In genomic region chr5:55485073-55485472, GRCh38 we compare ENCODE assay signal across 1 cellular context.
A peak's percentile ranks its signal among the peaks of the same experiment; 100 is the strongest.
TF ChIP-seq lines count a peak whose summit lies in the region.

No MANE protein-coding gene starts in this region.

TF ChIP-seq in WTC11, 78 proteins besides CTCF, POLR2A, EP300 and RAD21 (continued from another document):
- TF ChIP-seq E2F4 (CRISPR knock-in tag; IDR thresholded peaks at IDR 0.05; ENCODE audit: borderline replicate concordance, low read depth): no peak
- TF ChIP-seq, protein P1, sequence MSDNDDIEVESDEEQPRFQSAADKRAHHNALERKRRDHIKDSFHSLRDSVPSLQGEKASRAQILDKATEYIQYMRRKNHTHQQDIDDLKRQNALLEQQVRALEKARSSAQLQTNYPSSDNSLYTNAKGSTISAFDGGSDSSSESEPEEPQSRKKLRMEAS (CRISPR knock-in tag; IDR thresholded peaks at IDR 0.05): no peak
- no peak for TF ChIP-seq OVOL2 (CRISPR knock-in tag; IDR thresholded peaks at IDR 0.05; ENCODE audit: borderline replicate concordance)
- TF ChIP-seq NFE2L1 (CRISPR knock-in tag; IDR thresholded peaks at IDR 0.05): peak; percentile 62; the same call in 1 of the 2 replicates
- no peak for TF ChIP-seq HMGXB4 (CRISPR knock-in tag; IDR thresholded peaks at IDR 0.05)
- TF ChIP-seq FOXK1 (CRISPR knock-in tag; IDR thresholded peaks at IDR 0.05): 0 out of 2 replicates have a peak, but pooled peaks have one; percentile 41
- TF ChIP-seq TCF7 (CRISPR knock-in tag; IDR thresholded peaks at IDR 0.05; ENCODE audit: low read depth): no peak
- peak; percentile 67; the same call in 1 of the 2 replicates for TF ChIP-seq TEAD1 (CRISPR knock-in tag; IDR thresholded peaks at IDR 0.05)
- TF ChIP-seq ZMAT4 (CRISPR knock-in tag; IDR thresholded peaks at IDR 0.05): no peak
- TF ChIP-seq CDX4 (CRISPR knock-in tag; IDR thresholded peaks at IDR 0.05; ENCODE audit: borderline replicate concordance): no peak
